1 cellular context compared by ENCODE assay signal in the genomic region with DNA sequence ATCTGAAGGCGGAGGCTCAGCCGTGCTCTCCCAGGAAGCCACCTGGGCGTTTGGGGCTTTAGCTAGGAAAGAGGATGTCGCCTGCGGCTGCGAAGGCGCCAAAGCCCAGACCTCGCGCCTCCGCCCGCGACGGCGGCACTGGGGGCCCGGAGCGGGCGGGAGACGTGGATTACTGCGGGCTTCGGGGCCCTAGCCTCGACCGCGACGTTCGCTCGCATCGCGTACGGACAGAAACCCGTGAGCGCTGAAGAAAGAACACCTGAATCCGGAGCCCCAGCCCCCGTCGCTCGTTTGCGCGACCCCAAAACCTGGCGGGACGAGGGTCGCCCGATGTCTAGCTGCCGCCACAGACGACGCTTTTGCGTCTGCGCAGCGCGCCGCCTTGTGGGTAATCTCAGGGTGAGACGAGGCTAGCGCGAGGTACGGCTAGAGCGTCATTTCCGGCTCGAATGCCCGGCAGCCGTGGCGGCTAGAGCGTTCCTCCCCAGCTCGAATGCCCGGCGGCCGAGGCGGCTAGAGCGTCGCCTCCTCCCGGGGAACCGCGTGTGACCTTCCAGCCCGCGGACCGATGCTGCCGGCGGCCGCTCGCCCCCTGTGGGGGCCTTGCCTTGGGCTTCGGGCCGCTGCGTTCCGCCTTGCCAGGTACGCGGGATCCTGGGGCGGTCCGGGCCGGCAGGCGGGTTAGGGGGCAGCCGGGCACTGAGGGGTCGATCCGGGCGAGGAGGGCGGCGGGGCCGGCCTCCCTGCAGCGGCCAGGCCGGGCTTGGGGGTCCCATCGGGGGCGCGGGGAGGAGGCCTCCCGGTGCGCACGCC.
TF ChIP-seq lines count a peak whose summit lies in the region.

A gene (plus strand): TSS at position 434 of the 813 bp plus-strand sequence. CDS start 135 bp downstream, at position 569.

TF ChIP-seq in GM12878, 131 proteins besides CTCF, POLR2A, EP300 and RAD21 (continued from another document and continues in another):
- TF ChIP-seq, protein P1, sequence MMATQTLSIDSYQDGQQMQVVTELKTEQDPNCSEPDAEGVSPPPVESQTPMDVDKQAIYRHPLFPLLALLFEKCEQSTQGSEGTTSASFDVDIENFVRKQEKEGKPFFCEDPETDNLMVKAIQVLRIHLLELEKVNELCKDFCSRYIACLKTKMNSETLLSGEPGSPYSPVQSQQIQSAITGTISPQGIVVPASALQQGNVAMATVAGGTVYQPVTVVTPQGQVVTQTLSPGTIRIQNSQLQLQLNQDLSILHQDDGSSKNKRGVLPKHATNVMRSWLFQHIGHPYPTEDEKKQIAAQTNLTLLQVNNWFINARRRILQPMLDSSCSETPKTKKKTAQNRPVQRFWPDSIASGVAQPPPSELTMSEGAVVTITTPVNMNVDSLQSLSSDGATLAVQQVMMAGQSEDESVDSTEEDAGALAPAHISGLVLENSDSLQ (IDR thresholded peaks at IDR 0.05) = no peak; the same call in 1 of the 2 replicates
- peak; percentile 48 for TF ChIP-seq BACH1 (IDR thresholded peaks at IDR 0.05; ENCODE audit: borderline replicate concordance)
- no peak for TF ChIP-seq RBBP5 (conservative IDR thresholded peaks at IDR 0.05)
- peak; percentile 55 for TF ChIP-seq ESRRA (IDR thresholded peaks at IDR 0.05; ENCODE audit: low read length)
- TF ChIP-seq RUNX3 (IDR thresholded peaks at IDR 0.05; ENCODE audit: low read length) = peak; percentile 72
- no peak for TF ChIP-seq ZNF274 (IDR thresholded peaks at IDR 0.05; ENCODE audit: insufficient read depth, insufficient read length)
- TF ChIP-seq RFX5 (IDR thresholded peaks at IDR 0.05; ENCODE audit: low read depth, low read length) = peak; percentile 22; the same call in 1 of the 2 replicates
- TF ChIP-seq CREM (IDR thresholded peaks at IDR 0.05; ENCODE audit: low read depth) = peak; percentile 97
- TF ChIP-seq, protein P2, sequence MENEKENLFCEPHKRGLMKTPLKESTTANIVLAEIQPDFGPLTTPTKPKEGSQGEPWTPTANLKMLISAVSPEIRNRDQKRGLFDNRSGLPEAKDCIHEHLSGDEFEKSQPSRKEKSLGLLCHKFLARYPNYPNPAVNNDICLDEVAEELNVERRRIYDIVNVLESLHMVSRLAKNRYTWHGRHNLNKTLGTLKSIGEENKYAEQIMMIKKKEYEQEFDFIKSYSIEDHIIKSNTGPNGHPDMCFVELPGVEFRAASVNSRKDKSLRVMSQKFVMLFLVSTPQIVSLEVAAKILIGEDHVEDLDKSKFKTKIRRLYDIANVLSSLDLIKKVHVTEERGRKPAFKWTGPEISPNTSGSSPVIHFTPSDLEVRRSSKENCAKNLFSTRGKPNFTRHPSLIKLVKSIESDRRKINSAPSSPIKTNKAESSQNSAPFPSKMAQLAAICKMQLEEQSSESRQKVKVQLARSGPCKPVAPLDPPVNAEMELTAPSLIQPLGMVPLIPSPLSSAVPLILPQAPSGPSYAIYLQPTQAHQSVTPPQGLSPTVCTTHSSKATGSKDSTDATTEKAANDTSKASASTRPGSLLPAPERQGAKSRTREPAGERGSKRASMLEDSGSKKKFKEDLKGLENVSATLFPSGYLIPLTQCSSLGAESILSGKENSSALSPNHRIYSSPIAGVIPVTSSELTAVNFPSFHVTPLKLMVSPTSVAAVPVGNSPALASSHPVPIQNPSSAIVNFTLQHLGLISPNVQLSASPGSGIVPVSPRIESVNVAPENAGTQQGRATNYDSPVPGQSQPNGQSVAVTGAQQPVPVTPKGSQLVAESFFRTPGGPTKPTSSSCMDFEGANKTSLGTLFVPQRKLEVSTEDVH (IDR thresholded peaks at IDR 0.05; ENCODE audit: low read depth, partially characterized antibody) = no peak
- 0 out of 2 replicates have a peak, but pooled peaks have one; percentile 62 for TF ChIP-seq MEF2A (IDR thresholded peaks at IDR 0.05; ENCODE audit: insufficient read depth, low read depth, low read length)
- peak; percentile 63 for TF ChIP-seq SP1 (IDR thresholded peaks at IDR 0.05; ENCODE audit: low read depth, low read length)
- TF ChIP-seq KAT2A (conservative IDR thresholded peaks at IDR 0.05; ENCODE audit: control insufficient read depth, low read depth, low read length) = no peak
- TF ChIP-seq RELA (IDR thresholded peaks at IDR 0.05; ENCODE audit: borderline replicate concordance, partially characterized antibody) = peak; percentile 66
- TF ChIP-seq SMARCA5 (IDR thresholded peaks at IDR 0.05) = no peak; the same call in 1 of the 2 replicates
- TF ChIP-seq, protein P3, sequence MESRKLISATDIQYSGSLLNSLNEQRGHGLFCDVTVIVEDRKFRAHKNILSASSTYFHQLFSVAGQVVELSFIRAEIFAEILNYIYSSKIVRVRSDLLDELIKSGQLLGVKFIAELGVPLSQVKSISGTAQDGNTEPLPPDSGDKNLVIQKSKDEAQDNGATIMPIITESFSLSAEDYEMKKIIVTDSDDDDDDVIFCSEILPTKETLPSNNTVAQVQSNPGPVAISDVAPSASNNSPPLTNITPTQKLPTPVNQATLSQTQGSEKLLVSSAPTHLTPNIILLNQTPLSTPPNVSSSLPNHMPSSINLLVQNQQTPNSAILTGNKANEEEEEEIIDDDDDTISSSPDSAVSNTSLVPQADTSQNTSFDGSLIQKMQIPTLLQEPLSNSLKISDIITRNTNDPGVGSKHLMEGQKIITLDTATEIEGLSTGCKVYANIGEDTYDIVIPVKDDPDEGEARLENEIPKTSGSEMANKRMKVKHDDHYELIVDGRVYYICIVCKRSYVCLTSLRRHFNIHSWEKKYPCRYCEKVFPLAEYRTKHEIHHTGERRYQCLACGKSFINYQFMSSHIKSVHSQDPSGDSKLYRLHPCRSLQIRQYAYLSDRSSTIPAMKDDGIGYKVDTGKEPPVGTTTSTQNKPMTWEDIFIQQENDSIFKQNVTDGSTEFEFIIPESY (IDR thresholded peaks at IDR 0.05) = no peak
- TF ChIP-seq SUPT20H (IDR thresholded peaks at IDR 0.05; ENCODE audit: borderline replicate concordance, control insufficient read depth, low read depth, low read length) = no peak
- TF ChIP-seq DPF2 (IDR thresholded peaks at IDR 0.05) = peak; percentile 77; the same call in 1 of the 2 replicates
- TF ChIP-seq, protein P4, sequence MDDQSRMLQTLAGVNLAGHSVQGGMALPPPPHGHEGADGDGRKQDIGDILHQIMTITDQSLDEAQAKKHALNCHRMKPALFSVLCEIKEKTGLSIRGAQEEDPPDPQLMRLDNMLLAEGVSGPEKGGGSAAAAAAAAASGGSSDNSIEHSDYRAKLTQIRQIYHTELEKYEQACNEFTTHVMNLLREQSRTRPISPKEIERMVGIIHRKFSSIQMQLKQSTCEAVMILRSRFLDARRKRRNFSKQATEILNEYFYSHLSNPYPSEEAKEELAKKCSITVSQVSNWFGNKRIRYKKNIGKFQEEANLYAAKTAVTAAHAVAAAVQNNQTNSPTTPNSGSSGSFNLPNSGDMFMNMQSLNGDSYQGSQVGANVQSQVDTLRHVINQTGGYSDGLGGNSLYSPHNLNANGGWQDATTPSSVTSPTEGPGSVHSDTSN (IDR thresholded peaks at IDR 0.05; ENCODE audit: insufficient replicate concordance, low read depth, low read length) = no peak
- TF ChIP-seq, protein P5, sequence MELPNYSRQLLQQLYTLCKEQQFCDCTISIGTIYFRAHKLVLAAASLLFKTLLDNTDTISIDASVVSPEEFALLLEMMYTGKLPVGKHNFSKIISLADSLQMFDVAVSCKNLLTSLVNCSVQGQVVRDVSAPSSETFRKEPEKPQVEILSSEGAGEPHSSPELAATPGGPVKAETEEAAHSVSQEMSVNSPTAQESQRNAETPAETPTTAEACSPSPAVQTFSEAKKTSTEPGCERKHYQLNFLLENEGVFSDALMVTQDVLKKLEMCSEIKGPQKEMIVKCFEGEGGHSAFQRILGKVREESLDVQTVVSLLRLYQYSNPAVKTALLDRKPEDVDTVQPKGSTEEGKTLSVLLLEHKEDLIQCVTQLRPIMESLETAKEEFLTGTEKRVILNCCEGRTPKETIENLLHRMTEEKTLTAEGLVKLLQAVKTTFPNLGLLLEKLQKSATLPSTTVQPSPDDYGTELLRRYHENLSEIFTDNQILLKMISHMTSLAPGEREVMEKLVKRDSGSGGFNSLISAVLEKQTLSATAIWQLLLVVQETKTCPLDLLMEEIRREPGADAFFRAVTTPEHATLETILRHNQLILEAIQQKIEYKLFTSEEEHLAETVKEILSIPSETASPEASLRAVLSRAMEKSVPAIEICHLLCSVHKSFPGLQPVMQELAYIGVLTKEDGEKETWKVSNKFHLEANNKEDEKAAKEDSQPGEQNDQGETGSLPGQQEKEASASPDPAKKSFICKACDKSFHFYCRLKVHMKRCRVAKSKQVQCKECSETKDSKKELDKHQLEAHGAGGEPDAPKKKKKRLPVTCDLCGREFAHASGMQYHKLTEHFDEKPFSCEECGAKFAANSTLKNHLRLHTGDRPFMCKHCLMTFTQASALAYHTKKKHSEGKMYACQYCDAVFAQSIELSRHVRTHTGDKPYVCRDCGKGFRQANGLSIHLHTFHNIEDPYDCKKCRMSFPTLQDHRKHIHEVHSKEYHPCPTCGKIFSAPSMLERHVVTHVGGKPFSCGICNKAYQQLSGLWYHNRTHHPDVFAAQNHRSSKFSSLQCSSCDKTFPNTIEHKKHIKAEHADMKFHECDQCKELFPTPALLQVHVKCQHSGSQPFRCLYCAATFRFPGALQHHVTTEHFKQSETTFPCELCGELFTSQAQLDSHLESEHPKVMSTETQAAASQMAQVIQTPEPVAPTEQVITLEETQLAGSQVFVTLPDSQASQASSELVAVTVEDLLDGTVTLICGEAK (IDR thresholded peaks at IDR 0.05; ENCODE audit: borderline replicate concordance) = peak; percentile 86
- no peak for TF ChIP-seq SMC3 (IDR thresholded peaks at IDR 0.05; ENCODE audit: borderline replicate concordance, low read length)
- peak in 1 of 2 experiments; percentile 74; a peak in 1 of 3 replicates for TF ChIP-seq EGR1 (IDR thresholded peaks at IDR 0.05; ENCODE audit: borderline replicate concordance in 1 of 2, low read depth in 2 of 2, low read length in 2 of 2)
- no peak for TF ChIP-seq SREBF1 (IDR thresholded peaks at IDR 0.05; ENCODE audit: low read length)
- TF ChIP-seq TARDBP (IDR thresholded peaks at IDR 0.05; ENCODE audit: borderline replicate concordance) = peak; percentile 32; the same call in 1 of the 2 replicates
- no peak for TF ChIP-seq HDAC6 (IDR thresholded peaks at IDR 0.05; ENCODE audit: unreplicated experiment)
- TF ChIP-seq, protein P6, sequence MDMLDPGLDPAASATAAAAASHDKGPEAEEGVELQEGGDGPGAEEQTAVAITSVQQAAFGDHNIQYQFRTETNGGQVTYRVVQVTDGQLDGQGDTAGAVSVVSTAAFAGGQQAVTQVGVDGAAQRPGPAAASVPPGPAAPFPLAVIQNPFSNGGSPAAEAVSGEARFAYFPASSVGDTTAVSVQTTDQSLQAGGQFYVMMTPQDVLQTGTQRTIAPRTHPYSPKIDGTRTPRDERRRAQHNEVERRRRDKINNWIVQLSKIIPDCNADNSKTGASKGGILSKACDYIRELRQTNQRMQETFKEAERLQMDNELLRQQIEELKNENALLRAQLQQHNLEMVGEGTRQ (IDR thresholded peaks at IDR 0.05; ENCODE audit: borderline replicate concordance, low read depth, low read length) = no peak
- TF ChIP-seq ATF7 (IDR thresholded peaks at IDR 0.05; ENCODE audit: low read depth) = no peak
- no peak for TF ChIP-seq CBX5 (IDR thresholded peaks at IDR 0.05; ENCODE audit: low read depth)
- TF ChIP-seq KLF5 (IDR thresholded peaks at IDR 0.05; ENCODE audit: partially characterized antibody) = peak; percentile 45
- TF ChIP-seq SREBF2 (IDR thresholded peaks at IDR 0.05; ENCODE audit: low read length) = no peak
- no peak for TF ChIP-seq IKZF2 (IDR thresholded peaks at IDR 0.05)
- no peak for TF ChIP-seq FOXK2 (IDR thresholded peaks at IDR 0.05)
- TF ChIP-seq, protein P7, sequence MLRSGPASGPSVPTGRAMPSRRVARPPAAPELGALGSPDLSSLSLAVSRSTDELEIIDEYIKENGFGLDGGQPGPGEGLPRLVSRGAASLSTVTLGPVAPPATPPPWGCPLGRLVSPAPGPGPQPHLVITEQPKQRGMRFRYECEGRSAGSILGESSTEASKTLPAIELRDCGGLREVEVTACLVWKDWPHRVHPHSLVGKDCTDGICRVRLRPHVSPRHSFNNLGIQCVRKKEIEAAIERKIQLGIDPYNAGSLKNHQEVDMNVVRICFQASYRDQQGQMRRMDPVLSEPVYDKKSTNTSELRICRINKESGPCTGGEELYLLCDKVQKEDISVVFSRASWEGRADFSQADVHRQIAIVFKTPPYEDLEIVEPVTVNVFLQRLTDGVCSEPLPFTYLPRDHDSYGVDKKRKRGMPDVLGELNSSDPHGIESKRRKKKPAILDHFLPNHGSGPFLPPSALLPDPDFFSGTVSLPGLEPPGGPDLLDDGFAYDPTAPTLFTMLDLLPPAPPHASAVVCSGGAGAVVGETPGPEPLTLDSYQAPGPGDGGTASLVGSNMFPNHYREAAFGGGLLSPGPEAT (IDR thresholded peaks at IDR 0.05; ENCODE audit: low read depth) = peak; percentile 63; the same call in 1 of the 2 replicates
- no peak for TF ChIP-seq CHD4 (IDR thresholded peaks at IDR 0.05)
- peak; percentile 89; the same call in 1 of the 2 replicates for TF ChIP-seq RB1 (IDR thresholded peaks at IDR 0.05; ENCODE audit: borderline replicate concordance)
- peak; percentile 55 for TF ChIP-seq SIX5 (IDR thresholded peaks at IDR 0.05; ENCODE audit: low read depth, low read length, severe bottlenecking)
- no peak for TF ChIP-seq RCOR1 (conservative IDR thresholded peaks at IDR 0.05; ENCODE audit: low read depth, low read length)
- TF ChIP-seq STAT3 (IDR thresholded peaks at IDR 0.05; ENCODE audit: low read depth, low read length) = no peak
- TF ChIP-seq IKZF1 (conservative IDR thresholded peaks at IDR 0.05) = peak; percentile 95
- TF ChIP-seq ASH2L (IDR thresholded peaks at IDR 0.05; ENCODE audit: borderline replicate concordance, low read depth) = no peak
- peak in 1 of 2 experiments; percentile 81; a peak in 2 of 4 replicates for TF ChIP-seq BHLHE40 (IDR thresholded peaks at IDR 0.05; ENCODE audit: borderline replicate concordance in 1 of 2, low read depth in 2 of 2, low read length in 1 of 2)
- TF ChIP-seq, protein P8, sequence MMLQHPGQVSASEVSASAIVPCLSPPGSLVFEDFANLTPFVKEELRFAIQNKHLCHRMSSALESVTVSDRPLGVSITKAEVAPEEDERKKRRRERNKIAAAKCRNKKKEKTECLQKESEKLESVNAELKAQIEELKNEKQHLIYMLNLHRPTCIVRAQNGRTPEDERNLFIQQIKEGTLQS (IDR thresholded peaks at IDR 0.05; ENCODE audit: borderline replicate concordance, extremely low read depth, low read depth, low read length) = no peak
- TF ChIP-seq, protein P9, sequence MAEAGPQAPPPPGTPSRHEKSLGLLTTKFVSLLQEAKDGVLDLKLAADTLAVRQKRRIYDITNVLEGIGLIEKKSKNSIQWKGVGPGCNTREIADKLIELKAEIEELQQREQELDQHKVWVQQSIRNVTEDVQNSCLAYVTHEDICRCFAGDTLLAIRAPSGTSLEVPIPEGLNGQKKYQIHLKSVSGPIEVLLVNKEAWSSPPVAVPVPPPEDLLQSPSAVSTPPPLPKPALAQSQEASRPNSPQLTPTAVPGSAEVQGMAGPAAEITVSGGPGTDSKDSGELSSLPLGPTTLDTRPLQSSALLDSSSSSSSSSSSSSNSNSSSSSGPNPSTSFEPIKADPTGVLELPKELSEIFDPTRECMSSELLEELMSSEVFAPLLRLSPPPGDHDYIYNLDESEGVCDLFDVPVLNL (IDR thresholded peaks at IDR 0.05; ENCODE audit: low read depth, low read length) = no peak
